25 cellular contexts compared by ENCODE assay signal in the genomic region with DNA sequence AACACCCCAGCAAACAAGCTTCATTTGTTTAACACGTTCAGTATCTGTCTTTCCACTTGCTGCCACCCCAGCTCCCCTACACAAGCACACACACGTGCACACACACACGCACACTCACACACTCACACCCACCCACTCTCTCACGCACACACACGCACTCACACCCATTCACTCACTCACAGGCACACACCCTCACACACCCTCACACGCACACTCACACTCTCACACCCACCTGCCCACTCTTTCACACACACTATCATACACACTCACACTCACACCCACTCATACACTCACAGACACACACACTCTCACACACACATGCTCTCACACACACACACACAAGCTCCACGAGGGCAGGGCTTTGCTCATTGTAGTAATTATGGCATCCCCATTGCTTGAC.
"Had no signal": no experiment of that assay in that cellular context is flagged by ENCODE, and none has a peak within 500 bp of the region (broad histone marks: within the 10 kb centered on the region; RNA-seq: fewer than 3 reads in every experiment).

No MANE protein-coding gene starts in this region.

- H3K4me3 ChIP-seq: MG63, Peyer's patch, SJSA1 had no signal

- H3K9me3 Mint-ChIP-seq: activated naive CD4-positive, alpha-beta T cell treated with anti-CD3 and anti-CD28 coated beads, Interleukin-2, amount 50 U/mL, for 72 hours; T-helper 1 cell treated with Interleukin-12 subunit alpha and Interleukin-12 subunit beta and Interleukin-4 antibody, amounts not matched to agents 30 μg/mL and 1 μg/mL, for 36 hours had no signal

- H3K4me1 ChIP-seq: Peyer's patch had no signal

- H3K4me3 Mint-ChIP-seq: activated CD8-positive, alpha-beta T cell treated with anti-CD3 and anti-CD28 coated beads, Interleukin-2, amount 10 ng/mL, durations not matched to agents 7 days and 5 days; T-helper 1 cell treated with Interleukin-12 subunit alpha and Interleukin-12 subunit beta and Interleukin-4 antibody, amounts not matched to agents 30 μg/mL and 1 μg/mL, for 36 hours had no signal

- H3K27ac Mint-ChIP-seq: activated CD8-positive, alpha-beta T cell treated with anti-CD3 and anti-CD28 coated beads, Interleukin-2, amount 10 ng/mL, durations not matched to agents 7 days and 5 days; activated naive CD4-positive, alpha-beta T cell treated with anti-CD3 and anti-CD28 coated beads, Interleukin-2, amount 50 U/mL, for 72 hours; T-helper 1 cell treated with Interleukin-12 subunit alpha and Interleukin-12 subunit beta and Interleukin-4 antibody, amounts not matched to agents 30 μg/mL and 1 μg/mL, for 36 hours had no signal

- H3K36me3 ChIP-seq: brain microvascular endothelial cell, MG63, Peyer's patch, SJSA1 had no signal

- ATAC-seq: activated CD8-positive, alpha-beta T cell treated with anti-CD3 and anti-CD28 coated beads, Interleukin-2, amount 10 ng/mL, durations not matched to agents 7 days and 5 days; activated naive CD4-positive, alpha-beta T cell treated with anti-CD3 and anti-CD28 coated beads, Interleukin-2, amount 50 U/mL, for 72 hours; SK-N-SH treated with all-trans-retinoic acid at 6 μM for 48 hours had no signal

- H3K27me3 ChIP-seq: Peyer's patch had no signal

- H3K36me3 Mint-ChIP-seq: activated naive CD4-positive, alpha-beta T cell treated with anti-CD3 and anti-CD28 coated beads, Interleukin-2, amount 50 U/mL, for 72 hours had no signal

- DNase-seq: activated CD4-positive, alpha-beta T cell treated with anti-CD3 and anti-CD28 coated beads for 48 hours; activated CD4-positive, alpha-beta T cell treated with anti-CD3 and anti-CD28 coated beads, Interleukin-2, amount 50 U/mL, for 4 hours; activated CD4-positive, CD25-positive, alpha-beta regulatory T cell treated with anti-CD3 and anti-CD28 coated beads, Interleukin-2, amount 50 U/mL, for 72 hours; activated CD8-positive, alpha-beta memory T cell treated with anti-CD3 and anti-CD28 coated beads, Interleukin-2, amount 50 U/mL, for 48 hours; activated CD8-positive, alpha-beta T cell treated with anti-CD3 and anti-CD28 coated beads, Interleukin-2, amount 10 ng/mL, durations not matched to agents 7 days and 5 days; activated effector memory CD4-positive, alpha-beta T cell treated with anti-CD3 and anti-CD28 coated beads, Interleukin-2, amount 50 U/mL, for 16 hours; activated naive CD4-positive, alpha-beta T cell treated with Interleukin-2 at 50 U/mL for 16 hours; activated T-cell treated with anti-CD3 and anti-CD28 coated beads, Interleukin-2, amount 50 U/mL, for 1 hour; brain microvascular endothelial cell; cerebellar nuclear complex; MG63; MV-4-11; NCI-H1092 treated with DMSO at 0.1 percent for 48 hours; NCI-H1436; NCI-H1694 treated with DMSO at 0.1 percent for 48 hours; NCI-H2029 treated with DMSO at 0.1 percent for 48 hours; NCI-H510A; NK-92 treated with Interleukin-12 subunit alpha and Interleukin-12 subunit beta, amount 100 ng/mL, for 24 hours; OCI-M1; SHP77 had no signal

- H3K27ac ChIP-seq: brain microvascular endothelial cell, Peyer's patch, SJSA1 had no signal

- H3K9me3 ChIP-seq: MG63, Peyer's patch, SJSA1 had no signal
